Comparison of ENCODE assay signal across 10 cellular contexts in the genomic region with DNA sequence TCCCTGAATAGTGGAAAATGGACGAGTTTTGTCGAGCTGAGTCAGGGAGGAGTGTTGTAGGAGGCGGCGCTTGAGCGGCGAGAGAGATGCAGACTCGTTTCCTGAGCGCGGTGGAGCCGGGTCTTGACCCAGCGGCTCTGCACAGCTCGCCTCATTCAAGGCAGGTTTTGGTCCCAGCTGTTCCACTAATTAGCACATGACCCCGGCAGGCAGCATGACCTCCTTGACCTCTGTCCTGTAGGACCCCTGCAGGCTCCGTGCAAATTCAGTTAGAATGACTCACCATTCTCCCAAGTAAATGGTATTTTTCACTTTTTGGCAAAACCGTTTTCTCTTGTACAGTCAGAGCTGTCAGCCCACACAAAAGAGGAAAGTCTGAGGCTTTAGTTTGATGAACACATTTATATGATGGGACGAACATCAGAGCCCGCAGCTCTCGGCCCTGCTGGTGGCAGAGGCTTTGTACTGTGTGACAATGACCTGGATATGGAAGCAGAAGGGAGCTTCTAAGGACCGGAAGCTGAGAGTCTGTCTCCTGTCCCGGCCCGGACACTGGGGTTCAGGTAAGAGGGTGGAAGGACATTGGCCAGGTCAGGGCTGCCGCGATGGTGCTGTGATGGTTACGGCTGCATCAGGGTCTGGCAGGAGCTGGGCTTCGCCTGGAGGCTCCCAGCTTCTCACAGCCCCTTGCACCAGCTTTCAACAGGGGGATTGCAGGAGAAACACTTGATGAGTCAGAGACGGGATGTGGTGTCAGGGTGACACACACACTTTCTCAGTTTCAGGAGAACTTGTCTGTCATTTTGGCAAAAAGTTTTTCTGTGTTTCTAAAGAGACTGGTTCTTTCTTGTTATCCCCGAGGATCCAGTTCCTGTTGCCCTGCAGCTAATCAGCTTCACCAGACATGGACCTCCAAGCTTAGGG. TPM values are rescaled to one million over a fixed set of nuclear protein-coding genes. Genes with fewer than 3 reads are reported as not detected.
DNase-seq lines count a peak whose midpoint lies in the region; ATAC-seq and TF ChIP-seq lines count a peak whose summit lies in the region.
"Had no signal": no experiment of that assay in that cellular context is flagged by ENCODE, and none has a peak within 500 bp of the region (broad histone marks: within the 10 kb centered on the region; RNA-seq: fewer than 3 reads in every experiment).

No MANE protein-coding gene starts in this region.

- peak in 1 of 4 donors; percentile 30 for DNase-seq in body of pancreas
- DNase-seq in non-pigmented ciliary epithelial cell (ENCODE audit: low read depth) = peak; percentile 17
- no peak for DNase-seq in NCI-H2107 (lab: John Stamatoyannopoulos, UW)
- DNase-seq in sigmoid colon = no peak
- no peak for DNase-seq in thyroid gland
- DNase-seq: SHP77 had no signal

- TF ChIP-seq CTCF in body of pancreas (IDR thresholded peaks at IDR 0.05) (no peak), sigmoid colon (IDR thresholded peaks at IDR 0.05) (no peak), thyroid gland (IDR thresholded peaks at IDR 0.05) (no peak)

- H3K27ac ChIP-seq in HUES64 (ENCODE audit: low read depth, low read length) (peak overlapping the region; percentile 48), body of pancreas (no peak overlapping the region), sigmoid colon (no peak overlapping the region), thyroid gland (no peak overlapping the region)
- H3K27ac ChIP-seq: epithelial cell of prostate had no signal

- TF ChIP-seq POLR2A in body of pancreas (IDR thresholded peaks at IDR 0.05) (no peak), sigmoid colon (IDR thresholded peaks at IDR 0.05) (no peak), thyroid gland (IDR thresholded peaks at IDR 0.05) (no peak)

- intact Hi-C loops in body of pancreas (cut with DNase I) = no loop called here
- intact Hi-C loops in sigmoid colon (cut with DNase I) = no loop called here
- intact Hi-C loops in thyroid gland (cut with DNase I) = no loop called here

- H3K4me1 ChIP-seq in HUES64 (ENCODE audit: insufficient read depth, low read length) (peaks cover 15% of the 10 kb centered on the region; the same call in 1 of the 2 replicates), body of pancreas (no peaks in the 10 kb centered on the region), sigmoid colon (no peaks in the 10 kb centered on the region), thyroid gland (peaks cover 0 to 9% of the 10 kb centered on the region in 2 donors)

- no peaks in the 10 kb centered on the region for H3K27me3 ChIP-seq in HUES64 (ENCODE audit: insufficient read depth, low read length)
- no peaks in the 10 kb centered on the region for H3K27me3 ChIP-seq in body of pancreas
- peaks cover 0 to 3% (median 0%) of the 10 kb centered on the region in 3 donors for H3K27me3 ChIP-seq in sigmoid colon
- H3K27me3 ChIP-seq in thyroid gland = no peaks in the 10 kb centered on the region

- WGBS in HUES64 = 57% methylated on average over 27 of the region's 27 CpGs
- WGBS in body of pancreas, 2 donors = 65 to 69% methylated on average over 27 of the region's 27 CpGs
- 76 to 82% methylated on average over 27 of the region's 27 CpGs for WGBS in sigmoid colon, 2 donors
- WGBS in thyroid gland, 2 donors = 70 to 76% methylated on average over 26 to 27 of the region's 27 CpGs

- H3K9ac ChIP-seq in HUES64 (ENCODE audit: low read depth, low read length) = no peak overlapping the region

- H3K36me3 ChIP-seq in HUES64 (ENCODE audit: insufficient read depth, low read length) = no peaks in the 10 kb centered on the region
- H3K36me3 ChIP-seq in body of pancreas (replicated peaks in 1 of 2; ENCODE audit: insufficient read depth in 1 of 2, low read depth in 2 of 2) = no peaks in the 10 kb centered on the region
- H3K36me3 ChIP-seq in sigmoid colon = no peaks in the 10 kb centered on the region
- no peaks in the 10 kb centered on the region for H3K36me3 ChIP-seq in thyroid gland

- ATAC-seq in GM18870 (IDR thresholded peaks at IDR 0.05; ENCODE audit: unreplicated experiment) = peak; percentile 72
- ATAC-seq in body of pancreas = peak; percentile 50
- ATAC-seq in HG02588 (IDR thresholded peaks at IDR 0.05; ENCODE audit: unreplicated experiment) = no peak

- no peak for TF ChIP-seq EP300 in sigmoid colon (IDR thresholded peaks at IDR 0.05)

- H3K9me3 ChIP-seq in HUES64 (ENCODE audit: insufficient read depth, low read depth, low read length) (no peaks in the 10 kb centered on the region), body of pancreas (no peaks in the 10 kb centered on the region), sigmoid colon (no peaks in the 10 kb centered on the region), thyroid gland (no peaks in the 10 kb centered on the region)

- H3K4me3 ChIP-seq in HUES64 (ENCODE audit: low read length) (no peak overlapping the region), body of pancreas (no peak overlapping the region), sigmoid colon (no peak overlapping the region), thyroid gland (replicated peaks in 1 of 3) (no peak overlapping the region)

RNA-seq across cellular contexts. Expression of a gene that starts 29.9 kb away (rescaled TPM):
- polyA plus RNA-seq in HUES64 (2013, experiment 1 of 2) = 4.0 TPM
- 7.2 TPM for polyA plus RNA-seq in HUES64 (2013, experiment 2 of 2)
- total RNA-seq in body of pancreas (100 to 1,000 TPM in 1 of 2 donors, 10 to 100 TPM in 1; 56.6 to 104 TPM), sigmoid colon (1 to 10 TPM in 3 of 4 donors, under 1 TPM in 1; 0.33 to 7.2 (median 2.6) TPM), thyroid gland (1 to 10 TPM; 1.3 to 9.8 (median 7.3) TPM)
- polyA plus RNA-seq in sigmoid colon = 1 to 10 TPM; 2.0 to 8.4 (median 5.8) TPM

RNA-seq across cellular contexts. Expression of a gene that starts 53.0 kb away (rescaled TPM):
- 143 TPM for polyA plus RNA-seq in HUES64 (2013, experiment 1 of 2)
- polyA plus RNA-seq in HUES64 (2013, experiment 2 of 2) = 147 TPM
- total RNA-seq in body of pancreas (10 to 100 TPM; 62.0 to 74.2 TPM), sigmoid colon (10 to 100 TPM; 62.6 to 86.9 (median 82.4) TPM), thyroid gland (100 to 1,000 TPM; 117 to 136 (median 128) TPM)
- 100 to 1,000 TPM in 2 of 3 donors, 10 to 100 TPM in 1; 85.7 to 162 (median 101) TPM for polyA plus RNA-seq in sigmoid colon

RNA-seq across cellular contexts. Expression of a gene that starts 53.9 kb away (rescaled TPM):
- 13.5 TPM for polyA plus RNA-seq in HUES64 (2013, experiment 1 of 2)
- polyA plus RNA-seq in HUES64 (2013, experiment 2 of 2) = 19.5 TPM
- 100 to 1,000 TPM; 159 to 162 TPM for total RNA-seq in body of pancreas
- total RNA-seq in sigmoid colon = 10 to 100 TPM; 17.4 to 33.5 (median 25.7) TPM
- polyA plus RNA-seq in sigmoid colon = 100 to 1,000 TPM in 1 of 3 donors, 10 to 100 TPM in 2; 62.3 to 119 (median 99.7) TPM
- total RNA-seq in thyroid gland = 100 to 1,000 TPM in 1 of 4 donors, 10 to 100 TPM in 3; 76.5 to 128 (median 85.1) TPM

Comparison
In these comparisons a context has a peak if more than half of its experiments do, and no peak if none do; other contexts are left out.
1. RNA of a gene that starts 29.9 kb away (total RNA-seq): 56.6 to 104 TPM in body of pancreas; 1.3 to 9.8 TPM in thyroid gland and 0.33 to 7.2 TPM in sigmoid colon; every median in the first group is over 4 times any median in the second.